9 cellular contexts compared by ENCODE assay signal in genomic region chr5:1003296-1003937, GRCh38. TPM values are rescaled to one million over a fixed set of nuclear protein-coding genes. Genes with fewer than 3 reads are reported as not detected.
A peak's percentile ranks its signal among the peaks of the same experiment; 100 is the strongest.
DNase-seq lines count a peak whose midpoint lies in the region; ATAC-seq lines count a peak whose summit lies in the region.
"Had no signal": no experiment of that assay in that cellular context is flagged by ENCODE, and none has a peak within 500 bp of the region (broad histone marks: within the 10 kb centered on the region; RNA-seq: fewer than 3 reads in every experiment).

No MANE protein-coding gene starts in this region.

- ATAC-seq in GM18870 (IDR thresholded peaks at IDR 0.05; ENCODE audit: unreplicated experiment): no peak

- H3K27ac ChIP-seq in HUES6 (ENCODE audit: low read depth, low read length): no peak overlapping the region
- H3K27ac ChIP-seq: HL-60 had no signal

- no peak overlapping the region for H3K9ac ChIP-seq in HUES6 (ENCODE audit: low read length)

- peaks cover 13% of the 10 kb centered on the region for H3K4me1 ChIP-seq in HUES6 (ENCODE audit: control insufficient read depth, insufficient read depth, low read length)

- no peaks in the 10 kb centered on the region for H3K36me3 ChIP-seq in HUES6 (ENCODE audit: control insufficient read depth, insufficient read depth, low read length)

- peak overlapping the region; percentile 66; the same call in 1 of the 2 replicates for H3K4me3 ChIP-seq in HUES6 (ENCODE audit: low read depth, low read length)

- peaks cover 67% of the 10 kb centered on the region for H3K27me3 ChIP-seq in HUES6 (ENCODE audit: control insufficient read depth, insufficient read depth, low read length)

- no peaks in the 10 kb centered on the region for H3K9me3 ChIP-seq in HUES6 (ENCODE audit: control insufficient read depth, insufficient read depth, low read depth, low read length)

- DNase-seq in NCI-H345 (lab: John Stamatoyannopoulos, UW) (peak; percentile 86), renal cortical epithelial cell (ENCODE audit: low read depth) (peak; percentile 67), germinal center (ENCODE audit: low spot score) (no peak), OCI-M1 (lab: John Stamatoyannopoulos, UW) (no peak)
- peak; percentile 43 for DNase-seq in central memory CD4-positive, alpha-beta T cell
- no peak for DNase-seq in stimulated activated CD4-positive, alpha-beta T cell treated with anti-CD3 and anti-CD28 coated beads, Interleukin-4, amount 100 ng/mL, for 1 hour

RNA-seq across cellular contexts. Expression of gene NKD2, which starts 5.2 kb away (rescaled TPM):
- total RNA-seq in renal cortical epithelial cell: 0.10 TPM in 1 of 2 replicates, not detected in the other

Comparison
In these comparisons a context has a peak if more than half of its experiments do, and no peak if none do; other contexts are left out.
1. DNase-seq: peak in NCI-H345 (single experiment), central memory CD4-positive, alpha-beta T cell (single experiment) and renal cortical epithelial cell (single experiment); none in germinal center (single experiment), stimulated activated CD4-positive, alpha-beta T cell treated with anti-CD3 and anti-CD28 coated beads, Interleukin-4, amount 100 ng/mL, for 1 hour (single experiment) and OCI-M1 (single experiment).